In genomic region chr10:106836923-106837322, GRCh38 we compare ENCODE assay signal across 11 cellular contexts.
A peak's percentile ranks its signal among the peaks of the same experiment; 100 is the strongest.
DNase-seq lines count a peak whose midpoint lies in the region; ATAC-seq, FAIRE-seq and TF ChIP-seq lines count a peak whose summit lies in the region.
"Had no signal": no experiment of that assay in that cellular context is flagged by ENCODE, and none has a peak within 500 bp of the region (broad histone marks: within the 10 kb centered on the region; RNA-seq: fewer than 3 reads in every experiment).

No MANE protein-coding gene starts in this region.

- H3K4me3 Mint-ChIP-seq in CD8-positive, alpha-beta T cell: no peak overlapping the region
- H3K4me3 Mint-ChIP-seq: activated B cell treated with CpG ODN at 0.5 μM for 24 hours had no signal

- no peaks in the 10 kb centered on the region for H3K36me3 Mint-ChIP-seq in CD8-positive, alpha-beta T cell

- DNase-seq in GM12878 (ENCODE audit: low read depth, low spot score) (peak; percentile 83), thyroid gland (no peak), NCI-H510A treated with DMSO at 0.1 percent for 48 hours (lab: John Stamatoyannopoulos, UW) (no peak), NCI-H2081 (lab: John Stamatoyannopoulos, UW) (no peak)
- DNase-seq in CD8-positive, alpha-beta T cell: no peak
- DNase-seq: activated B cell treated with CpG ODN at 0.5 μM for 24 hours, left cardiac atrium, NCI-H1092 treated with DMSO at 0.1 percent for 48 hours had no signal

- H3K4me2 ChIP-seq in GM12878 (ENCODE audit: control insufficient read depth, insufficient read depth): peak overlapping the region; percentile 6; the same call in 1 of the 2 replicates

- intact Hi-C loops in GM12878 (cut with micrococcal nuclease; ENCODE audit: unreplicated experiment) (no loop called here), thyroid gland (cut with DNase I) (no loop called here)
- intact Hi-C loops in CD8-positive, alpha-beta T cell (cut with DNase I, micrococcal nuclease): no loop called here

- H4K20me1 ChIP-seq in GM12878 (ENCODE audit: control insufficient read depth, insufficient read depth): no peaks in the 10 kb centered on the region

- H3K4me1 ChIP-seq in GM12878 (ENCODE audit: control insufficient read depth, insufficient read depth, low read length): peaks cover 7% of the 10 kb centered on the region
- no peaks in the 10 kb centered on the region for H3K4me1 ChIP-seq in thyroid gland
- no peaks in the 10 kb centered on the region for H3K4me1 ChIP-seq in CD8-positive, alpha-beta T cell (ENCODE audit: insufficient read depth, low read length)

- H3K9me3 Mint-ChIP-seq in CD8-positive, alpha-beta T cell: no peaks in the 10 kb centered on the region

- H3K4me1 Mint-ChIP-seq in CD8-positive, alpha-beta T cell (ENCODE audit: low read depth): peaks cover 4% of the 10 kb centered on the region

- BruUV-seq in GM12878 (replicated peaks; lab: Mats Ljungman, UMichigan): no TSS peak

- in situ Hi-C loops in GM12878 (cut with MboI): no loop called here

- H3K79me2 ChIP-seq in GM12878 (ENCODE audit: control insufficient read depth, insufficient read depth, low read length): no peaks in the 10 kb centered on the region

- ATAC-seq in GM18498 (IDR thresholded peaks at IDR 0.05; ENCODE audit: unreplicated experiment): peak; percentile 96
- peak; percentile 92 for ATAC-seq in GM21390 (IDR thresholded peaks at IDR 0.05; ENCODE audit: unreplicated experiment)
- peak; percentile 97 for ATAC-seq in HG03354 (IDR thresholded peaks at IDR 0.05; ENCODE audit: poor library complexity, severe bottlenecking, unreplicated experiment)
- ATAC-seq in GM12878: peak; percentile 98
- no peak for ATAC-seq in CD8-positive, alpha-beta T cell

- H3K36me3 ChIP-seq in GM12878 (ENCODE audit: control insufficient read depth in 2 of 2, insufficient read depth in 2 of 2, low read length in 1 of 2): no peaks in the 10 kb centered on the region
- no peaks in the 10 kb centered on the region for H3K36me3 ChIP-seq in thyroid gland
- H3K36me3 ChIP-seq in CD8-positive, alpha-beta T cell (ENCODE audit: insufficient read depth, low read length): no peaks in the 10 kb centered on the region

- 0% methylated on average over 1 of the region's 1 CpG for WGBS in GM12878 (ENCODE audit: insufficient coverage, insufficient replicate concordance, low lambda C conversion rate, missing lambda C conversion rate)
- 56 to 63% methylated on average over 1 of the region's 1 CpG for WGBS in thyroid gland, 2 donors

- RAD21 ChIA-PET in GM12878 (lab: Charles Lee; ENCODE audit: unreplicated experiment): interaction anchor here (1.2 kb wide), 1 partner anchor 29 kb away, joined by 3 read pairs; no protein-coding TSS in a partner anchor

- SMC1A ChIA-PET in GM12878 (lab: Charles Lee; ENCODE audit: uncharacterized antibody, unreplicated experiment): interaction anchor here (0.6 to 1.7 kb wide), 6 partner anchors 21 to 176 kb away, joined by 3 to 8 read pairs (median 4); no protein-coding TSS in a partner anchor

- TF ChIP-seq EP300 in GM12878 (IDR thresholded peaks at IDR 0.05; ENCODE audit: borderline replicate concordance in 1 of 2, control insufficient read depth in 1 of 2, low read depth in 2 of 2, low read length in 2 of 2): no peak; a peak in 1 of 4 replicates

- H3K27me3 ChIP-seq in GM12878 (replicated peaks in 1 of 2; ENCODE audit: control insufficient read depth in 2 of 2, insufficient read depth in 2 of 2, low read length in 1 of 2) (no peaks in the 10 kb centered on the region), thyroid gland (no peaks in the 10 kb centered on the region)
- H3K27me3 ChIP-seq in CD8-positive, alpha-beta T cell (ENCODE audit: insufficient read depth, low read length): no peaks in the 10 kb centered on the region

- TF ChIP-seq CTCF in GM12878 (IDR thresholded peaks at IDR 0.05 in 2 of 3, conservative IDR thresholded peaks at IDR 0.05 in 1 of 3; ENCODE audit: control insufficient read depth in 2 of 3, extremely low read depth in 1 of 3, insufficient read depth in 1 of 3, low read depth in 3 of 3, low read length in 3 of 3): no peak
- no peak for TF ChIP-seq CTCF in thyroid gland (IDR thresholded peaks at IDR 0.05)
- no peak for TF ChIP-seq CTCF in CD8-positive, alpha-beta T cell (IDR thresholded peaks at IDR 0.05)

- no peak overlapping the region for H3K27ac ChIP-seq in GM12878 (ENCODE audit: control insufficient read depth, insufficient read depth)
- no peak overlapping the region for H3K27ac ChIP-seq in thyroid gland
- H3K27ac ChIP-seq in CD8-positive, alpha-beta T cell (ENCODE audit: low read depth, low read length): no peak overlapping the region

- CTCF ChIA-PET in GM12878 (lab: Yijun Ruan, JAX): interaction anchor here (1.0 to 2.1 kb wide), 3 partner anchors 25 to 144 kb away, joined by 4 to 6 read pairs (median 4); no protein-coding TSS in a partner anchor
- CTCF ChIA-PET in CD8-positive, alpha-beta T cell (lab: Charles Lee): no interaction called here

- no peak for TF ChIP-seq POLR2A in GM12878 (IDR thresholded peaks at IDR 0.05; ENCODE audit: low read depth, low read length)
- TF ChIP-seq POLR2A in thyroid gland (IDR thresholded peaks at IDR 0.05): no peak

- no peak overlapping the region for H3K4me3 ChIP-seq in GM12878
- H3K4me3 ChIP-seq in thyroid gland (replicated peaks in 1 of 3): no peak overlapping the region
- H3K4me3 ChIP-seq in CD8-positive, alpha-beta T cell (ENCODE audit: low read depth, low read length): no peak overlapping the region

- POLR2A ChIA-PET in GM12878 (lab: Charles Lee): interaction anchor here (0.7 kb wide), 1 partner anchor 95 kb away, joined by 3 read pairs; no protein-coding TSS in a partner anchor
- POLR2A ChIA-PET in CD8-positive, alpha-beta T cell (lab: Charles Lee): no interaction called here

- no peak overlapping the region for H2AFZ ChIP-seq in GM12878 (ENCODE audit: control insufficient read depth, low read depth, low read length)

- peak; percentile 71 for FAIRE-seq in GM12878 (lab: Jason Lieb, UNC)

- TF ChIP-seq RAD21 in GM12878 (IDR thresholded peaks at IDR 0.05; ENCODE audit: insufficient read depth, low read depth, low read length): no peak

- no peaks in the 10 kb centered on the region for H3K27me3 Mint-ChIP-seq in CD8-positive, alpha-beta T cell (ENCODE audit: low read depth)
- H3K27me3 Mint-ChIP-seq: activated B cell treated with CpG ODN at 0.5 μM for 24 hours had no signal

- no peak overlapping the region for H3K27ac Mint-ChIP-seq in CD8-positive, alpha-beta T cell
- H3K27ac Mint-ChIP-seq: activated B cell treated with CpG ODN at 0.5 μM for 24 hours had no signal

- H3K9me3 ChIP-seq in GM12878 (replicated peaks; ENCODE audit: control insufficient read depth, insufficient read depth, low read length) (no peaks in the 10 kb centered on the region), thyroid gland (no peaks in the 10 kb centered on the region)
- no peaks in the 10 kb centered on the region for H3K9me3 ChIP-seq in CD8-positive, alpha-beta T cell (ENCODE audit: low read length)

- no peak overlapping the region for H3K9ac ChIP-seq in GM12878 (ENCODE audit: control insufficient read depth, insufficient read depth, low read length)

TF ChIP-seq in GM12878, 131 proteins besides CTCF, POLR2A, EP300 and RAD21 (continues in another document):
- TF ChIP-seq IKZF1 (conservative IDR thresholded peaks at IDR 0.05) (peak; percentile 36; the same call in 1 of the 2 replicates), IRF4 (IDR thresholded peaks at IDR 0.05; ENCODE audit: low read depth, low read length) (peak; percentile 58), PAX5 (IDR thresholded peaks at IDR 0.05; ENCODE audit: borderline replicate concordance, low read depth, low read length) (no peak), GATAD2B (conservative IDR thresholded peaks at IDR 0.05; ENCODE audit: low read depth) (no peak), ATF2 (IDR thresholded peaks at IDR 0.05; ENCODE audit: low read length) (peak; percentile 49; the same call in 1 of the 2 replicates), CREB1 (IDR thresholded peaks at IDR 0.05; ENCODE audit: low read depth) (no peak), FOXM1 (IDR thresholded peaks at IDR 0.05; ENCODE audit: low read depth, low read length) (0 out of 2 replicates have a peak, but pooled peaks have one; percentile 35), IKZF2 (IDR thresholded peaks at IDR 0.05) (peak; percentile 54 to 57; a peak in 3 of 4 replicates), TCF12 (IDR thresholded peaks at IDR 0.05; ENCODE audit: low read depth, low read length) (0 out of 2 replicates have a peak, but pooled peaks have one; percentile 18), JUNB (IDR thresholded peaks at IDR 0.05) (peak; percentile 58), NFIC (IDR thresholded peaks at IDR 0.05; ENCODE audit: low read depth, low read length) (peak; percentile 61; the same call in 1 of the 2 replicates), BCL11A (IDR thresholded peaks at IDR 0.05; ENCODE audit: low read depth, low read length) (peak; percentile 72; the same call in 1 of the 2 replicates), FOS (IDR thresholded peaks at IDR 0.05; ENCODE audit: borderline replicate concordance, extremely low read depth, insufficient read length) (no peak), RUNX3 (IDR thresholded peaks at IDR 0.05; ENCODE audit: low read length) (peak; percentile 79), EED (IDR thresholded peaks at IDR 0.05; ENCODE audit: low read depth) (0 out of 2 replicates have a peak, but pooled peaks have one; percentile 26), TARDBP (IDR thresholded peaks at IDR 0.05; ENCODE audit: borderline replicate concordance) (no peak), MEF2A (IDR thresholded peaks at IDR 0.05; ENCODE audit: insufficient read depth, low read depth, low read length) (peak; percentile 82; the same call in 1 of the 2 replicates), MTA2 (IDR thresholded peaks at IDR 0.05; ENCODE audit: low read depth) (peak; percentile 73), MEF2B (IDR thresholded peaks at IDR 0.05; ENCODE audit: partially characterized antibody, poor library complexity, severe bottlenecking) (peak; percentile 72)
